18 cellular contexts compared by ENCODE assay signal in the genomic region with DNA sequence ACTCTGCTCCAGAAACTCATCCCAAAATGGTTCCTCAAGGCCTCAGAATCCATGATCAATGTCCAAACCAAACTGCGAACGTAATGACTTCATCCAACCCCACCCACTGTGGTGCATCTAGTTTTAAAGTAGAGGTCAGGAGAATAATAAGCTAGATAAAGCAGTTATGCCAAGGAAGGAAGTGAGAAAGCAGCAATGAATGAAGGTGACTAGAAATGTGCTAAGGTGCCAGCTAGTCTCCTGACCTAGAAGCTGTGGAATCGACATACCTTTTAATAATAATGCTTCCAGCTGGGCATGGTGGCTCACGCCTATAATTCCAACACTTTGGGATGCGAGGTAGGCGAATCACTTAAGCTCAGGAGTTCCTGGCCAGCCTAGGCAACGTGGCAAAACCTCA.
A peak's percentile ranks its signal among the peaks of the same experiment; 100 is the strongest.
DNase-seq lines count a peak whose midpoint lies in the region; ATAC-seq, FAIRE-seq and TF ChIP-seq lines count a peak whose summit lies in the region.
"Had no signal": no experiment of that assay in that cellular context is flagged by ENCODE, and none has a peak within 500 bp of the region (broad histone marks: within the 10 kb centered on the region; RNA-seq: fewer than 3 reads in every experiment).

No MANE protein-coding gene starts in this region.

- H3K36me3 Mint-ChIP-seq in nephron (ENCODE audit: low read depth) = peaks cover 16% of the 10 kb centered on the region

- H3K4me3 ChIP-seq in A549 (no peak overlapping the region), endothelial cell of umbilical vein (replicated peaks in 1 of 3; ENCODE audit: insufficient read depth in 1 of 3, low read depth in 1 of 3, low read length in 3 of 3) (no peak overlapping the region)

- H3K9me3 Mint-ChIP-seq in nephron = no peaks in the 10 kb centered on the region
- H3K9me3 Mint-ChIP-seq: CD4-positive, alpha-beta T cell had no signal

- H3K27ac ChIP-seq in A549 (no peak overlapping the region), endothelial cell of umbilical vein (ENCODE audit: insufficient read depth, low read depth, low read length) (peak overlapping the region; percentile 70)
- H3K27ac ChIP-seq: C4-2B had no signal

- H3K36me3 ChIP-seq in endothelial cell of umbilical vein (ENCODE audit: control insufficient read depth in 2 of 2, extremely low read depth in 1 of 2, insufficient read depth in 2 of 2, low read length in 2 of 2) = no peaks in the 10 kb centered on the region

- POLR2A ChIA-PET in A549 (lab: Yijun Ruan, JAX) = interaction anchor here (0.5 kb wide), 1 partner anchor 61 kb away, joined by 4 read pairs; no protein-coding TSS in a partner anchor
- POLR2A ChIA-PET in endothelial cell of umbilical vein (lab: Charles Lee) = no interaction called here

- intact Hi-C loops in endothelial cell of umbilical vein (cut with micrococcal nuclease) = no loop called here

- H3K4me2 ChIP-seq in A549 = no peak overlapping the region
- H3K4me2 ChIP-seq in endothelial cell of umbilical vein (ENCODE audit: insufficient read depth, low read length) = peak overlapping the region; percentile 15

- BruUV-seq in endothelial cell of umbilical vein (replicated peaks; lab: Mats Ljungman, UMichigan) = TSS peak; percentile 39

- TF ChIP-seq RAD21 in A549 (conservative IDR thresholded peaks at IDR 0.05 in 1 of 2, IDR thresholded peaks at IDR 0.05 in 1 of 2) = no peak

- no peak for DNase-seq in A549 (ENCODE audit: low read depth in 1 of 2, low spot score in 1 of 2)
- no peak for DNase-seq in GM12891 (ENCODE audit: insufficient read length, low spot score)
- DNase-seq in endothelial cell of umbilical vein (ENCODE audit: low read depth, low spot score) = peak; percentile 66
- no peak for DNase-seq in NCI-H1436 treated with DMSO at 0.1 percent for 48 hours (lab: John Stamatoyannopoulos, UW)
- DNase-seq in NOMO-1 (lab: John Stamatoyannopoulos, UW; ENCODE audit: unreplicated experiment in 2 of 2) = no peak
- DNase-seq: AML-193; CD4-positive, alpha-beta T cell; DMS153; DMS79; GDM1; GOT3; H7; IMR-90 had no signal

- no peaks in the 10 kb centered on the region for H3K9me3 ChIP-seq in A549
- H3K9me3 ChIP-seq in endothelial cell of umbilical vein (replicated peaks; ENCODE audit: control insufficient read depth, insufficient read depth, low read length) = no peaks in the 10 kb centered on the region

- H3K9ac ChIP-seq in endothelial cell of umbilical vein (replicated peaks; ENCODE audit: extremely low read depth, insufficient read depth, low read length) = no peak overlapping the region

- H3K4me1 Mint-ChIP-seq in nephron = peaks cover 29% of the 10 kb centered on the region

- 92% methylated on average over 7 of the region's 7 CpGs for WGBS in A549 (ENCODE audit: missing lambda C conversion rate)

- H2AFZ ChIP-seq in endothelial cell of umbilical vein (ENCODE audit: low read depth, low read length) = peak overlapping the region; percentile 16

- H3K4me1 ChIP-seq in A549 = no peaks in the 10 kb centered on the region
- H3K4me1 ChIP-seq in endothelial cell of umbilical vein (ENCODE audit: control insufficient read depth, extremely low read depth, insufficient read depth, low read length) = peaks cover 21% of the 10 kb centered on the region

- no peaks in the 10 kb centered on the region for H3K27me3 Mint-ChIP-seq in nephron (ENCODE audit: low read depth)
- H3K27me3 Mint-ChIP-seq: CD4-positive, alpha-beta T cell had no signal

- no peaks in the 10 kb centered on the region for H3K9me1 ChIP-seq in endothelial cell of umbilical vein (replicated peaks; ENCODE audit: control insufficient read depth, extremely low read depth, insufficient read depth, low read length)

- no peak for TF ChIP-seq EP300 in A549 (IDR thresholded peaks at IDR 0.05)

- ATAC-seq in A549 = no peak
- ATAC-seq: HCT116 had no signal

- peak overlapping the region in 2 of 3 experiments; percentile 10 to 24 for H3K27ac Mint-ChIP-seq in nephron
- H3K27ac Mint-ChIP-seq: CD4-positive, alpha-beta T cell had no signal

- no peaks in the 10 kb centered on the region for H3K27me3 ChIP-seq in endothelial cell of umbilical vein (ENCODE audit: control insufficient read depth in 2 of 2, insufficient read depth in 2 of 2, low read length in 2 of 2)

- FAIRE-seq in A549 (lab: Jason Lieb, UNC) (peak; percentile 92), GM12891 (lab: Jason Lieb, UNC) (no peak), endothelial cell of umbilical vein (lab: Jason Lieb, UNC) (peak; percentile 84)
- FAIRE-seq: A204.1, HTR-8/SVneo had no signal

- no peak for TF ChIP-seq POLR2A in A549 (IDR thresholded peaks at IDR 0.05; ENCODE audit: low read length)
- TF ChIP-seq POLR2A in GM12891 (IDR thresholded peaks at IDR 0.05; ENCODE audit: low read depth, low read length) = no peak
- no peak for TF ChIP-seq POLR2A in endothelial cell of umbilical vein (IDR thresholded peaks at IDR 0.05; ENCODE audit: low read depth, low read length)

- CTCF ChIA-PET in A549 (lab: Yijun Ruan, JAX) (interaction anchor here (0.6 to 1.9 kb wide), 7 partner anchors 10 to 533 kb away, joined by 3 to 9 read pairs (median 3); a partner anchor contains a TSS), endothelial cell of umbilical vein (lab: Charles Lee) (interaction anchor here (0.7 to 2.2 kb wide), 14 partner anchors 9 to 150 kb away, joined by 3 to 10 read pairs (median 4); a partner anchor contains a TSS)

- no peak overlapping the region for H3K4me3 Mint-ChIP-seq in nephron
- H3K4me3 Mint-ChIP-seq: CD4-positive, alpha-beta T cell had no signal

- TF ChIP-seq CTCF in A549 (IDR thresholded peaks at IDR 0.05) = no peak
- no peak for TF ChIP-seq CTCF in endothelial cell of umbilical vein (IDR thresholded peaks at IDR 0.05; ENCODE audit: extremely low read depth in 1 of 2, insufficient read depth in 1 of 2, low read depth in 1 of 2, low read length in 2 of 2)
- no peak for TF ChIP-seq CTCF in nephron (IDR thresholded peaks at IDR 0.05; ENCODE audit: unreplicated experiment in 3 of 3)

- dilution Hi-C loops in endothelial cell of umbilical vein (cut with MboI; ENCODE audit: extremely low pct_ligation_motif_present, low sequenced_read_pairs) = no loop called here

- no peaks in the 10 kb centered on the region for H4K20me1 ChIP-seq in endothelial cell of umbilical vein (replicated peaks; ENCODE audit: control insufficient read depth, extremely low read depth, insufficient read depth, low read length)

- no peaks in the 10 kb centered on the region for H3K79me2 ChIP-seq in endothelial cell of umbilical vein (ENCODE audit: control insufficient read depth, insufficient read depth, low read length)

TF ChIP-seq in A549, 52 proteins besides CTCF, POLR2A, EP300 and RAD21 (continues in another document):
- TF ChIP-seq NR3C1 (IDR thresholded peaks at IDR 0.05) = no peak
- no peak for TF ChIP-seq KDM5A (IDR thresholded peaks at IDR 0.05)
- TF ChIP-seq ZNF302 (CRISPR knock-in tag; IDR thresholded peaks at IDR 0.05) = no peak
- TF ChIP-seq, protein P1, sequence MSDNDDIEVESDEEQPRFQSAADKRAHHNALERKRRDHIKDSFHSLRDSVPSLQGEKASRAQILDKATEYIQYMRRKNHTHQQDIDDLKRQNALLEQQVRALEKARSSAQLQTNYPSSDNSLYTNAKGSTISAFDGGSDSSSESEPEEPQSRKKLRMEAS (IDR thresholded peaks at IDR 0.05) = no peak
- TF ChIP-seq, protein P2, sequence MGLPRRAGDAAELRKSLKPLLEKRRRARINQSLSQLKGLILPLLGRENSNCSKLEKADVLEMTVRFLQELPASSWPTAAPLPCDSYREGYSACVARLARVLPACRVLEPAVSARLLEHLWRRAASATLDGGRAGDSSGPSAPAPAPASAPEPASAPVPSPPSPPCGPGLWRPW (IDR thresholded peaks at IDR 0.05) = no peak
- TF ChIP-seq MYC (IDR thresholded peaks at IDR 0.05; ENCODE audit: borderline replicate concordance, low read length) = no peak
- TF ChIP-seq POLR2AphosphoS2 (conservative IDR thresholded peaks at IDR 0.05; ENCODE audit: low read length) = no peak
- no peak for TF ChIP-seq KDM1A (IDR thresholded peaks at IDR 0.05; ENCODE audit: low read depth)
- no peak for TF ChIP-seq FOSL2 (IDR thresholded peaks at IDR 0.05)
- TF ChIP-seq FOSL2 (CRISPR knock-in tag; IDR thresholded peaks at IDR 0.05) = no peak

TF ChIP-seq in GM12891, 5 proteins besides CTCF, POLR2A, EP300 and RAD21:
- no peak for TF ChIP-seq TAF1 (IDR thresholded peaks at IDR 0.05; ENCODE audit: low read depth, low read length)
- TF ChIP-seq SPI1 (IDR thresholded peaks at IDR 0.05; ENCODE audit: low read depth, low read length) = peak; percentile 19; the same call in 1 of the 2 replicates

TF ChIP-seq in endothelial cell of umbilical vein, 7 proteins besides CTCF, POLR2A, EP300 and RAD21:
- TF ChIP-seq EZH2 (IDR thresholded peaks at IDR 0.05; ENCODE audit: borderline replicate concordance, low read depth, low read length, severe bottlenecking) = no peak
- peak; percentile 67 for TF ChIP-seq GATA2 (IDR thresholded peaks at IDR 0.05; ENCODE audit: insufficient read depth, insufficient read length, low read depth, low read length)
- TF ChIP-seq POLR2AphosphoS5 (IDR thresholded peaks at IDR 0.05; ENCODE audit: insufficient read depth, low read depth, low read length) = peak; percentile 65
- TF ChIP-seq, protein P1 (IDR thresholded peaks at IDR 0.05; ENCODE audit: insufficient read depth, insufficient read length) = no peak
- no peak for TF ChIP-seq MYC (IDR thresholded peaks at IDR 0.05; ENCODE audit: low read depth, low read length)
- peak; percentile 49 for TF ChIP-seq JUN (IDR thresholded peaks at IDR 0.05; ENCODE audit: borderline replicate concordance, insufficient read depth, insufficient read length, low read depth)
- peak; percentile 56 for TF ChIP-seq FOS (IDR thresholded peaks at IDR 0.05; ENCODE audit: borderline replicate concordance, insufficient read depth, low read length)
